14 cellular contexts compared by ENCODE assay signal in the genomic region with DNA sequence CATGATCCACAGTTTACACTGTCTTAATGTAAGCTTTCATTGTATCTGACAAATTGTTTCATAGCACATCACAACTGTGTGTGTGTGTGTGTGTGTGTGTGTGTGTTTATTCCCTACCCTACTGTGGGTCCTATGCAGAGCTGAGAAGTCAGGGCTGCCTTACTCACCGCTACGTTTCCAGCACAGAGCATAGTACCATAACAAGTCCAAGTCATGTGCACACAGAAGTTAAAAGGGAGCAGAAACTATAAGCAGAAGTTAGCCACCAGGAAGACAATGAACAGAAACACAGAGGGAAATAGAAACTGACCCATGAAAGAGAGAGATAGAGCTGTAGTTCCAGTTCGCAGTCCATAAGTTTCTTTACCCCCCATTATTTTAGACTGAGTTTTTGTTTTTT. TPM values are rescaled to one million over a fixed set of nuclear protein-coding genes. Genes with fewer than 3 reads are reported as not detected.
DNase-seq lines count a peak whose midpoint lies in the region; ATAC-seq, FAIRE-seq and TF ChIP-seq lines count a peak whose summit lies in the region.
"Had no signal": no experiment of that assay in that cellular context is flagged by ENCODE, and none has a peak within 500 bp of the region (broad histone marks: within the 10 kb centered on the region; RNA-seq: fewer than 3 reads in every experiment).

No MANE protein-coding gene starts in this region.

- CTCF ChIA-PET in K562 (lab: Yijun Ruan, JAX; ENCODE audit: low intra/inter-chr PET ratio), result no interaction called here

- BruUV-seq in K562 (replicated peaks; lab: Mats Ljungman, UMichigan), result no TSS peak

- H3K27ac ChIP-seq in DND-41 (ENCODE audit: low read length) (peak overlapping the region; percentile 45), K562 (ENCODE audit: extremely low read depth, low read depth, low read length) (no peak overlapping the region)
- H3K27ac ChIP-seq: pancreas had no signal

- no peak overlapping the region for H3K27ac Mint-ChIP-seq in HFFc6

- no peak for TF ChIP-seq POLR2A in K562 (conservative IDR thresholded peaks at IDR 0.05)

- no peak overlapping the region for H3K4me3 Mint-ChIP-seq in HFFc6

- 0 out of 2 replicates have a peak overlapping the region, but pooled peaks have one; percentile 15 for H2AFZ ChIP-seq in DND-41 (ENCODE audit: low read depth, low read length)
- peak overlapping the region; percentile 64 for H2AFZ ChIP-seq in K562 (ENCODE audit: low read depth, low read length)

- H3K27me3 ChIP-seq in DND-41 (ENCODE audit: insufficient read depth, low read length, poor library complexity) (no peaks in the 10 kb centered on the region), K562 (ENCODE audit: control insufficient read depth in 2 of 2, insufficient read depth in 2 of 2, low read length in 2 of 2) (no peaks in the 10 kb centered on the region)
- H3K27me3 ChIP-seq: BE2C, pancreas had no signal

- TF ChIP-seq CTCF in DND-41 (IDR thresholded peaks at IDR 0.05; ENCODE audit: borderline replicate concordance, extremely low read depth, low read length, poor library complexity, severe bottlenecking) (no peak), K562 (IDR thresholded peaks at IDR 0.05 in 2 of 3, conservative IDR thresholded peaks at IDR 0.05 in 1 of 3; ENCODE audit: insufficient read depth in 2 of 3, low read depth in 1 of 3, low read length in 3 of 3) (no peak), HFFc6 (IDR thresholded peaks at IDR 0.05) (no peak)

- H3K9me3 ChIP-seq in DND-41 (ENCODE audit: insufficient read depth, low read length, severe bottlenecking), result no peaks in the 10 kb centered on the region
- no peaks in the 10 kb centered on the region for H3K9me3 ChIP-seq in K562 (replicated peaks; ENCODE audit: control insufficient read depth, insufficient read depth, low read depth, low read length)
- H3K9me3 ChIP-seq: BE2C, pancreas had no signal

- 55% methylated on average over 3 of the region's 3 CpGs for WGBS in K562 (ENCODE audit: insufficient coverage, low coverage, missing lambda C conversion rate)

- no peak for FAIRE-seq in K562 (lab: Jason Lieb, UNC)
- FAIRE-seq: bronchial epithelial cell, pancreas had no signal

- peaks cover 26% of the 10 kb centered on the region for H3K4me1 ChIP-seq in DND-41 (ENCODE audit: insufficient read depth, low read length)
- no peaks in the 10 kb centered on the region; a peak in 1 of 5 replicates for H3K4me1 ChIP-seq in K562 (replicated peaks in 1 of 2; ENCODE audit: control insufficient read depth in 2 of 2, insufficient read depth in 2 of 2, low read length in 2 of 2)
- H3K4me1 ChIP-seq: BE2C had no signal

- H3K36me3 ChIP-seq in DND-41 (ENCODE audit: insufficient read depth, low read length) (no peaks in the 10 kb centered on the region), K562 (ENCODE audit: control insufficient read depth, insufficient read depth, low read length) (no peaks in the 10 kb centered on the region)
- H3K36me3 ChIP-seq: BE2C, pancreas had no signal

- in situ Hi-C loops in K562 (cut with MboI), result no loop called here

- no peak for TF ChIP-seq RAD21 in K562 (CRISPR knock-in tag; conservative IDR thresholded peaks at IDR 0.05 in 1 of 2, IDR thresholded peaks at IDR 0.05 in 1 of 2)

- H3K9me1 ChIP-seq in K562 (ENCODE audit: control insufficient read depth, insufficient read depth, low read length), result no peaks in the 10 kb centered on the region

- TF ChIP-seq EP300 in K562 (IDR thresholded peaks at IDR 0.05; ENCODE audit: low read length), result no peak

- no peak overlapping the region for H3K9ac ChIP-seq in DND-41 (ENCODE audit: low read depth, low read length)
- no peak overlapping the region for H3K9ac ChIP-seq in K562 (ENCODE audit: insufficient read depth in 1 of 2, low read depth in 2 of 2, low read length in 2 of 2)

- no peak for ATAC-seq in DND-41 (ENCODE audit: insufficient read depth, low read depth)
- ATAC-seq in GM19438 (IDR thresholded peaks at IDR 0.05; ENCODE audit: low read depth, unreplicated experiment), result peak; percentile 47
- ATAC-seq in HG03571 (IDR thresholded peaks at IDR 0.05; ENCODE audit: unreplicated experiment), result peak; percentile 35
- peak; percentile 50 for ATAC-seq in K562
- ATAC-seq in HG03196 (IDR thresholded peaks at IDR 0.05; ENCODE audit: unreplicated experiment), result no peak
- ATAC-seq in HG03460 (IDR thresholded peaks at IDR 0.05; ENCODE audit: unreplicated experiment), result no peak
- ATAC-seq: activated T-cell treated with anti-CD3 and anti-CD28 coated beads, Interleukin-2, amount 50 U/mL, for 4 hours had no signal

- no peaks in the 10 kb centered on the region; the same call in 1 of the 2 replicates for H3K27me3 Mint-ChIP-seq in HFFc6 (ENCODE audit: insufficient read depth)

- H3K79me2 ChIP-seq in DND-41 (ENCODE audit: insufficient read depth, low read length) (no peaks in the 10 kb centered on the region), K562 (ENCODE audit: control insufficient read depth, insufficient read depth, low read length) (no peaks in the 10 kb centered on the region)

- H3K36me3 Mint-ChIP-seq in HFFc6 (ENCODE audit: low read depth), result no peaks in the 10 kb centered on the region

- intact Hi-C loops in K562 (cut with micrococcal nuclease), result no loop called here

- no peaks in the 10 kb centered on the region for H4K20me1 ChIP-seq in DND-41 (ENCODE audit: insufficient read depth, low read length)
- no peaks in the 10 kb centered on the region for H4K20me1 ChIP-seq in K562 (replicated peaks; ENCODE audit: control insufficient read depth, insufficient read depth, low read length)

- DNase-seq in DND-41 (no peak), K562 (ENCODE audit: extremely low read depth in 1 of 4, low spot score in 3 of 4) (no peak), GF-D8 (lab: John Stamatoyannopoulos, UW) (no peak), HFFc6 (no peak)
- DNase-seq: activated T-cell treated with anti-CD3 and anti-CD28 coated beads, Interleukin-2, amount 50 U/mL, for 4 hours; BE2C; NCI-H2227 treated with DMSO at 0.1 percent for 48 hours; pancreas had no signal

- no peak overlapping the region for H3K4me3 ChIP-seq in DND-41 (ENCODE audit: low read depth in 1 of 2, low read length in 2 of 2)
- no peak overlapping the region for H3K4me3 ChIP-seq in K562
- H3K4me3 ChIP-seq: pancreas had no signal

- H3K4me2 ChIP-seq in DND-41 (ENCODE audit: insufficient read depth, low read length) (no peak overlapping the region), K562 (ENCODE audit: insufficient read depth, low read length) (no peak overlapping the region)

- H3K9me3 Mint-ChIP-seq in HFFc6, result no peaks in the 10 kb centered on the region
- H3K9me3 Mint-ChIP-seq: activated T-cell treated with anti-CD3 and anti-CD28 coated beads, Interleukin-2, amount 50 U/mL, for 4 hours; T-helper 2 cell treated with Interferon-gamma antibody and Interleukin-4, amounts not matched to agents 5 μg/mL and 100 μg/mL, for 36 hours had no signal

- POLR2A ChIA-PET in K562 (lab: Yijun Ruan, JAX), result interaction anchor here (1.0 kb wide), 1 partner anchor 16 kb away, joined by 3 read pairs; no protein-coding TSS in a partner anchor

- H3K4me1 Mint-ChIP-seq in HFFc6 (ENCODE audit: low read depth), result peaks cover 16% of the 10 kb centered on the region

TF ChIP-seq in K562, 482 proteins besides CTCF, POLR2A, EP300 and RAD21 (continues in another document):
- no peak for TF ChIP-seq RBM25 (IDR thresholded peaks at IDR 0.05; ENCODE audit: low read depth, low read length, severe bottlenecking)

RNA-seq across cellular contexts. Expression of a gene that starts 38.2 kb away (rescaled TPM):
- total RNA-seq in K562 (2011; cell fraction: chromatin; rRNA removed; ENCODE audit: low replicate concordance), result 87.5 and 343 TPM in 2 replicates
- 30.5 and 36.2 TPM in 2 replicates for total RNA-seq in K562 (2011; cell fraction: nucleolus; rRNA removed)
- total RNA-seq in K562 (2011; cell fraction: nucleoplasm; rRNA removed), result 57.3 and 63.4 TPM in 2 replicates
- total RNA-seq in K562 (2014; rRNA removed) (22.9 and 23.8 TPM in 2 replicates), K562 (2014; rRNA removed; fragmentation: Illumina TruSeq; extraction: Trizol) (40.3 and 48.6 TPM in 2 replicates), K562 (2015; rRNA removed; fragmentation: Illumina TruSeq; extraction: Trizol) (35.2 and 37.2 TPM in 2 replicates), K562 (2021) (32.3 and 33.9 TPM in 2 replicates)
- polyA plus RNA-seq in K562 (2011; rRNA removed) (36.9 and 37.0 TPM in 2 replicates), K562 (2014; fragmentation: Illumina TruSeq; extraction: Trizol) (22.5 and 30.6 TPM in 2 replicates), K562 (2014; fragmentation: Nextera tagmentation; extraction: Ambion mirVana) (1 to 10 TPM; 8.3 to 8.6 TPM), K562 (2014; rRNA removed) (17.6 and 20.3 TPM in 2 replicates)
- polyA plus RNA-seq in K562 (2011; cell fraction: cytosol; rRNA removed), result 5.8 and 10.7 TPM in 2 replicates
- polyA plus RNA-seq in K562 (2011; cell fraction: nucleus; rRNA removed), result 33.7 and 57.8 TPM in 2 replicates
- 14.0 and 28.4 TPM in 2 replicates for polyA plus RNA-seq in K562 (2012)
- polyA minus RNA-seq in K562 (2011; rRNA and poly(A)+ RNA removed), result 97.6 and 133 TPM in 2 replicates
- 26.8 and 32.4 TPM in 2 replicates for polyA minus RNA-seq in K562 (2011; cell fraction: cytosol; rRNA and poly(A)+ RNA removed)
- 96.9 and 165 TPM in 2 replicates for polyA minus RNA-seq in K562 (2011; cell fraction: nucleus; rRNA and poly(A)+ RNA removed)
- 10 to 100 TPM; 19.8 to 23.1 (median 21.5) TPM for total RNA-seq in HFFc6 (2021; fragmentation: NEBNext Ultra II Directional; extraction: Animal tissue kit (Norgen Biotek cat#: 25700))

RNA-seq across cellular contexts. Expression of a gene that starts 44.3 kb away (rescaled TPM):
- total RNA-seq in K562 (2011; cell fraction: chromatin; rRNA removed; ENCODE audit: low replicate concordance), result 1.4 and 1.7 TPM in 2 replicates
- 1.2 and 1.7 TPM in 2 replicates for total RNA-seq in K562 (2011; cell fraction: nucleolus; rRNA removed)
- 1.7 and 2.4 TPM in 2 replicates for total RNA-seq in K562 (2011; cell fraction: nucleoplasm; rRNA removed)
- total RNA-seq in K562 (2014; rRNA removed) (7.4 and 10.8 TPM in 2 replicates), K562 (2014; rRNA removed; fragmentation: Illumina TruSeq; extraction: Trizol) (4.9 and 5.4 TPM in 2 replicates), K562 (2015; rRNA removed; fragmentation: Illumina TruSeq; extraction: Trizol) (4.9 TPM in 2 replicates), K562 (2021) (5.5 TPM in 2 replicates)
- polyA plus RNA-seq in K562 (2011; rRNA removed) (2.2 and 3.1 TPM in 2 replicates), K562 (2014; fragmentation: Illumina TruSeq; extraction: Trizol) (3.1 and 3.7 TPM in 2 replicates), K562 (2014; fragmentation: Nextera tagmentation; extraction: Ambion mirVana) (1 to 10 TPM in 1 of 2 experiments, under 1 TPM in 1; 0.99 to 1.1 TPM), K562 (2014; rRNA removed) (3.2 and 4.1 TPM in 2 replicates)
- polyA plus RNA-seq in K562 (2011; cell fraction: cytosol; rRNA removed), result 2.9 and 3.5 TPM in 2 replicates
- polyA plus RNA-seq in K562 (2011; cell fraction: nucleus; rRNA removed), result 1.6 and 1.9 TPM in 2 replicates
- 3.0 and 20.2 TPM in 2 replicates for polyA plus RNA-seq in K562 (2012)
- polyA minus RNA-seq in K562 (2011; rRNA and poly(A)+ RNA removed), result 2.8 and 3.6 TPM in 2 replicates
- polyA minus RNA-seq in K562 (2011; cell fraction: cytosol; rRNA and poly(A)+ RNA removed), result 3.0 and 5.0 TPM in 2 replicates
- 1.9 and 2.4 TPM in 2 replicates for polyA minus RNA-seq in K562 (2011; cell fraction: nucleus; rRNA and poly(A)+ RNA removed)
- 1 to 10 TPM; 4.9 to 7.3 (median 5.6) TPM for total RNA-seq in HFFc6 (2021; fragmentation: NEBNext Ultra II Directional; extraction: Animal tissue kit (Norgen Biotek cat#: 25700))

Comparison
In these comparisons a context has a peak if more than half of its experiments do, and no peak if none do; other contexts are left out.
1. ATAC-seq: peak in GM19438 (single experiment), HG03571 (single experiment) and K562 (single experiment); none in DND-41 (single experiment), HG03196 (single experiment) and HG03460 (single experiment).